Comparison of ENCODE assay signal across 14 cellular contexts in genomic region chr14:103723176-103724081, GRCh38. TPM values are rescaled to one million over a fixed set of nuclear protein-coding genes. Genes with fewer than 3 reads are reported as not detected.
DNase-seq lines count a peak whose midpoint lies in the region; ATAC-seq and TF ChIP-seq lines count a peak whose summit lies in the region.
"Had no signal": no experiment of that assay in that cellular context is flagged by ENCODE, and none has a peak within 500 bp of the region (broad histone marks: within the 10 kb centered on the region; RNA-seq: fewer than 3 reads in every experiment).

No MANE protein-coding gene starts in this region.

- DNase-seq in AG08395 (ENCODE audit: low spot score) (peak; percentile 35), caudate nucleus (lab: John Stamatoyannopoulos, UW) (peak in 25 of 61 donors; percentile 25 to 69 (median 43)), left colon (no peak), prostate gland (ENCODE audit: low spot score) (no peak), WERI-Rb-1 (no peak)
- no peak for DNase-seq in stimulated activated naive CD8-positive, alpha-beta T cell treated with anti-CD3 and anti-CD28 coated beads, Interleukin-15, Interleukin-2, amounts not matched to agents 100 U/mL and 50 U/mL, for 24 hours
- no peak for DNase-seq in stimulated activated CD4-positive, alpha-beta T cell treated with anti-CD3 and anti-CD28 coated beads, Interleukin-4, amount 100 ng/mL, for 4 hours
- DNase-seq: ACHN; activated T-cell treated with anti-CD3 and anti-CD28 coated beads, Interleukin-2, amount 50 U/mL, for 1 hour; cerebellar nuclear complex; naive B cell; NCI-H226; RPMI8226 had no signal

- H3K36me3 ChIP-seq in prostate gland (no peaks in the 10 kb centered on the region), WERI-Rb-1 (peaks cover 2% of the 10 kb centered on the region; the same call in 1 of the 2 replicates)

- peaks cover 26% of the 10 kb centered on the region for H3K4me1 ChIP-seq in prostate gland (replicated peaks)

- TF ChIP-seq POLR2A in prostate gland (IDR thresholded peaks at IDR 0.05): no peak

- H3K27ac ChIP-seq in caudate nucleus (ENCODE audit: low read depth, low read length): peak overlapping the region; percentile 94
- peak overlapping the region; percentile 72 for H3K27ac ChIP-seq in prostate gland
- H3K27ac ChIP-seq in WERI-Rb-1: no peak overlapping the region

- no peaks in the 10 kb centered on the region for H3K9me3 ChIP-seq in prostate gland
- H3K9me3 ChIP-seq in WERI-Rb-1 (ENCODE audit: severe bottlenecking): no peaks in the 10 kb centered on the region

- TF ChIP-seq CTCF in prostate gland (IDR thresholded peaks at IDR 0.05) (no peak), WERI-Rb-1 (IDR thresholded peaks at IDR 0.05; ENCODE audit: low read depth, low read length) (no peak)

- H3K27me3 ChIP-seq in prostate gland (replicated peaks; ENCODE audit: insufficient read depth) (no peaks in the 10 kb centered on the region), WERI-Rb-1 (ENCODE audit: insufficient read depth, low read depth, severe bottlenecking) (no peaks in the 10 kb centered on the region)

- WGBS in prostate gland: 65% methylated on average over 23 of the region's 24 CpGs

- H3K4me3 ChIP-seq in prostate gland (no peak overlapping the region), WERI-Rb-1 (ENCODE audit: low read depth, low read length) (no peak overlapping the region)

- ATAC-seq in left colon (peak; percentile 37), HG02840 (IDR thresholded peaks at IDR 0.05; ENCODE audit: low FRiP score, unreplicated experiment) (no peak)
- ATAC-seq in stimulated activated naive CD8-positive, alpha-beta T cell treated with anti-CD3 and anti-CD28 coated beads, Interleukin-15, Interleukin-2, amounts not matched to agents 100 U/mL and 50 U/mL, for 24 hours: no peak

- intact Hi-C loops in left colon (cut with DNase I, micrococcal nuclease) (no loop called here), prostate gland (cut with DNase I) (no loop called here)

RNA-seq across cellular contexts. Expression of gene ZFYVE21, which starts 7.8 kb away (rescaled TPM):
- total RNA-seq in left colon: 10 to 100 TPM; 51.2 to 54.9 TPM
- total RNA-seq in prostate gland: 100 to 1,000 TPM; 162 to 215 TPM

RNA-seq across cellular contexts. Expression of gene XRCC3, which starts 8.2 kb away (rescaled TPM):
- total RNA-seq in left colon (10 to 100 TPM in 1 of 2 donors, 1 to 10 TPM in 1; 7.9 to 16.2 TPM), prostate gland (10 to 100 TPM; 24.7 to 33.2 TPM)
